Comparison of ENCODE assay signal across 16 cellular contexts in the genomic region with DNA sequence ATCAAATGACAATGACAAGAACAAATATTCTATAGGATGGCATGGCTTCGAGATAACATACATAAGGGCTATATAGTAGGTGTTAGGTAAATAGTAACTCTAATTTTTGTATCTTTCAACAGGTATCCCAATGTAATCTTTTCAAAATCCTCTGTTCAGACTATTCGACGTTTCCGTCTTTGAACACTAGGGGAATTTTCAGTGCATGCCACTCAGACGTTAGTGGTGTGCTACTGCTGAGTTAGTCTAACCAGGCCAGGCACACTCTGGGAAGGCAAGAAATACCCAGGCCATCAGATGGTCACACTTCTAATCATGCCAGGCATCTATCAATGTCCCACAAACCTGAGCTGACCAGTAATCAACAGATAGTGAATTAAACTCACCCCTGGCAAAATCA. TPM values are rescaled to one million over a fixed set of nuclear protein-coding genes. Genes with fewer than 3 reads are reported as not detected.
A peak's percentile ranks its signal among the peaks of the same experiment; 100 is the strongest.
DNase-seq lines count a peak whose midpoint lies in the region; ATAC-seq and TF ChIP-seq lines count a peak whose summit lies in the region.
"Had no signal": no experiment of that assay in that cellular context is flagged by ENCODE, and none has a peak within 500 bp of the region (broad histone marks: within the 10 kb centered on the region; RNA-seq: fewer than 3 reads in every experiment).

No MANE protein-coding gene starts in this region.

- no peak overlapping the region for H3K4me2 ChIP-seq in PC-9

- H3K36me3 Mint-ChIP-seq in endothelial cell (ENCODE audit: low read depth, unreplicated experiment), result no peaks in the 10 kb centered on the region
- H3K36me3 Mint-ChIP-seq in stimulated activated memory B cell treated with anti-CD40 and anti-IgM and Interleukin-4, amounts not matched to agents 10 μg/mL and 1 μg/mL and 100 μg/mL, for 72 hours, result no peaks in the 10 kb centered on the region

- no peaks in the 10 kb centered on the region for H3K9me3 ChIP-seq in PC-9 (ENCODE audit: insufficient read depth, low read depth)
- H3K9me3 ChIP-seq: prostate gland, transverse colon had no signal

- peaks cover 14% of the 10 kb centered on the region for H3K4me1 Mint-ChIP-seq in endothelial cell (ENCODE audit: unreplicated experiment)
- H3K4me1 Mint-ChIP-seq in stimulated activated memory B cell treated with anti-CD40 and anti-IgM and Interleukin-4, amounts not matched to agents 10 μg/mL and 1 μg/mL and 100 μg/mL, for 72 hours, result peaks cover 64% of the 10 kb centered on the region

- no peak overlapping the region for H3K27ac ChIP-seq in PC-9
- H3K27ac ChIP-seq: prostate gland, transverse colon had no signal

- 0 out of 2 replicates have a peak, but pooled peaks have one; percentile 20 for TF ChIP-seq CTCF in PC-9 (conservative IDR thresholded peaks at IDR 0.05)
- TF ChIP-seq CTCF in endothelial cell (IDR thresholded peaks at IDR 0.05; ENCODE audit: unreplicated experiment), result peak; percentile 60

- no peak overlapping the region for H3K27ac Mint-ChIP-seq in endothelial cell (ENCODE audit: unreplicated experiment)
- peak overlapping the region; percentile 57 for H3K27ac Mint-ChIP-seq in stimulated activated memory B cell treated with anti-CD40 and anti-IgM and Interleukin-4, amounts not matched to agents 10 μg/mL and 1 μg/mL and 100 μg/mL, for 72 hours

- H3K27me3 Mint-ChIP-seq in endothelial cell (ENCODE audit: unreplicated experiment), result peaks cover 5% of the 10 kb centered on the region
- H3K27me3 Mint-ChIP-seq in stimulated activated memory B cell treated with anti-CD40 and anti-IgM and Interleukin-4, amounts not matched to agents 10 μg/mL and 1 μg/mL and 100 μg/mL, for 72 hours, result no peaks in the 10 kb centered on the region

- no TSS peak for BruUV-seq in PC-9 (replicated peaks; lab: Mats Ljungman, UMichigan)

- peaks cover 20% of the 10 kb centered on the region for H3K4me1 ChIP-seq in PC-9 (replicated peaks; ENCODE audit: insufficient read depth)
- H3K4me1 ChIP-seq: prostate gland had no signal

- no peak overlapping the region for H2AFZ ChIP-seq in PC-9

- H4K20me1 ChIP-seq in PC-9 (ENCODE audit: insufficient read depth), result no peaks in the 10 kb centered on the region

- no peak overlapping the region for H3K4me3 ChIP-seq in PC-9
- H3K4me3 ChIP-seq: prostate gland, transverse colon had no signal

- DNase-seq in DMS53 (lab: John Stamatoyannopoulos, UW), result peak; percentile 28
- DNase-seq in DMS53 treated with DMSO at 0.1 percent for 48 hours (lab: John Stamatoyannopoulos, UW; ENCODE audit: unreplicated experiment), result no peak
- DNase-seq in PC-9, result no peak
- no peak for DNase-seq in endothelial cell (ENCODE audit: low spot score)
- DNase-seq in A172 (ENCODE audit: low spot score), result no peak
- no peak for DNase-seq in sciatic nerve (ENCODE audit: low spot score)
- DNase-seq: activated CD8-positive, alpha-beta memory T cell treated with anti-CD3 and anti-CD28 coated beads for 24 hours; NCI-H1092 treated with DMSO at 0.1 percent for 48 hours; NCI-H69; stimulated activated CD4-positive, alpha-beta T cell treated with anti-CD3 and anti-CD28 coated beads, Interleukin-12 subunit alpha, Interleukin-12 subunit beta, amount 100 ng/mL, for 4 hours; stimulated activated naive CD4-positive, alpha-beta T cell treated with Interleukin-2 at 50 U/mL for 16 hours; transverse colon had no signal

- POLR2A ChIA-PET in PC-9 (lab: Charles Lee; ENCODE audit: unreplicated experiment), result interaction anchor here (0.6 kb wide), 1 partner anchor 839 kb away, joined by 5 read pairs; a partner anchor contains a TSS

- ATAC-seq in stimulated activated memory B cell treated with anti-CD40 and anti-IgM and Interleukin-4, amounts not matched to agents 10 μg/mL and 1 μg/mL and 100 μg/mL, for 72 hours, result no peak
- ATAC-seq in GM21737 (IDR thresholded peaks at IDR 0.05; ENCODE audit: unreplicated experiment) (no peak), sciatic nerve (no peak)

- H3K9me2 ChIP-seq in PC-9 (ENCODE audit: insufficient read depth), result no peaks in the 10 kb centered on the region

- intact Hi-C loops in PC-9 (cut with micrococcal nuclease; ENCODE audit: unreplicated experiment) (no loop called here), sciatic nerve (cut with DNase I) (no loop called here)

- CTCF ChIA-PET in PC-9 (lab: Charles Lee), result no interaction called here

- H3K36me3 ChIP-seq in PC-9 (ENCODE audit: low read depth), result no peaks in the 10 kb centered on the region
- H3K36me3 ChIP-seq: prostate gland, transverse colon had no signal

- H3K79me2 ChIP-seq in PC-9 (ENCODE audit: low read depth), result no peaks in the 10 kb centered on the region

- H3K9me3 Mint-ChIP-seq in endothelial cell (ENCODE audit: unreplicated experiment), result no peaks in the 10 kb centered on the region
- H3K9me3 Mint-ChIP-seq in stimulated activated memory B cell treated with anti-CD40 and anti-IgM and Interleukin-4, amounts not matched to agents 10 μg/mL and 1 μg/mL and 100 μg/mL, for 72 hours, result no peaks in the 10 kb centered on the region

- no peaks in the 10 kb centered on the region for H3K27me3 ChIP-seq in PC-9 (ENCODE audit: insufficient read depth, low read depth)
- H3K27me3 ChIP-seq: transverse colon had no signal

- H3K4me3 Mint-ChIP-seq in endothelial cell (ENCODE audit: unreplicated experiment), result no peak overlapping the region
- H3K4me3 Mint-ChIP-seq in stimulated activated memory B cell treated with anti-CD40 and anti-IgM and Interleukin-4, amounts not matched to agents 10 μg/mL and 1 μg/mL and 100 μg/mL, for 72 hours, result no peak overlapping the region

- H3F3A ChIP-seq in PC-9 (ENCODE audit: insufficient read depth, low read depth), result peaks cover 6% of the 10 kb centered on the region; the same call in 1 of the 2 replicates

RNA-seq across cellular contexts. Expression of a gene that starts 14.6 kb away (rescaled TPM):
- total RNA-seq in PC-9 (2021), result 9.0 and 12.3 TPM in 2 replicates
- 23.6 TPM for total RNA-seq in endothelial cell (ENCODE audit: unreplicated experiment)
- 0.62 and 0.69 TPM in 2 replicates for total RNA-seq in A172 (2014; rRNA removed; shearing (Covaris generic))
- not detected for total RNA-seq in sciatic nerve
- total RNA-seq: lower leg skin, prostate gland had no signal
